In genomic region chr9:20030671-20031070, GRCh38 we compare ENCODE assay signal across 31 cellular contexts.
"Had no signal": no experiment of that assay in that cellular context is flagged by ENCODE, and none has a peak within 500 bp of the region (broad histone marks: within the 10 kb centered on the region; RNA-seq: fewer than 3 reads in every experiment).

No MANE protein-coding gene starts in this region.

- H3K27me3 ChIP-seq: brain microvascular endothelial cell, dorsolateral prefrontal cortex, heart left ventricle had no signal

- H3K27ac Mint-ChIP-seq: activated B cell treated with CpG ODN at 0.5 μM for 24 hours; activated CD4-positive, alpha-beta memory T cell treated with anti-CD3 and anti-CD28 coated beads for 36 hours; activated CD4-positive, alpha-beta T cell treated with anti-CD3 and anti-CD28 coated beads for 36 hours; activated CD4-positive, alpha-beta T cell treated with anti-CD3 and anti-CD28 coated beads, Interleukin-2, amount 10 ng/mL, durations not matched to agents 24 days and 14 days; activated CD8-positive, alpha-beta memory T cell treated with anti-CD3 and anti-CD28 coated beads, Interleukin-2, amount 10 ng/mL, durations not matched to agents 7 days and 5 days; activated CD8-positive, alpha-beta T cell treated with anti-CD3 and anti-CD28 coated beads, Interleukin-2, amount 10 ng/mL, durations not matched to agents 7 days and 5 days; activated naive CD4-positive, alpha-beta T cell treated with anti-CD3 and anti-CD28 coated beads, Interleukin-2, amount 10 ng/mL, durations not matched to agents 7 days and 5 days; activated naive CD4-positive, alpha-beta T cell treated with anti-CD3 and anti-CD28 coated beads, Interleukin-2, amount 50 U/mL, for 72 hours; activated naive CD8-positive, alpha-beta T cell treated with anti-CD3 and anti-CD28 coated beads, Interleukin-2, amount 10 ng/mL, durations not matched to agents 7 days and 5 days; activated T-helper 1 cell treated with anti-CD3 and anti-CD28 coated beads, Interleukin-12 subunit alpha, Interleukin-12 subunit beta, Interleukin-2, Interleukin-4 antibody, amounts not matched to agents 30 ng/mL and 10 ng/mL and 1 ng/mL, durations not matched to agents 14 hours and 24 hours and 36 hours; dendritic cell treated with granulocyte-macrophage colony-stimulating factor and Interleukin-4, amounts not matched to agents 40 ng/mL and 50 ng/mL, for 4 days; endodermal cell; T-helper 17 cell; T-helper 2 cell treated with Interferon-gamma antibody and Interleukin-4, amounts not matched to agents 5 μg/mL and 100 μg/mL, for 36 hours had no signal

- ATAC-seq: activated CD4-positive, alpha-beta T cell treated with anti-CD3 and anti-CD28 coated beads for 36 hours; activated CD8-positive, alpha-beta memory T cell treated with anti-CD3 and anti-CD28 coated beads, Interleukin-2, amount 10 ng/mL, durations not matched to agents 7 days and 5 days; activated CD8-positive, alpha-beta T cell treated with anti-CD3 and anti-CD28 coated beads, Interleukin-2, amount 10 ng/mL, durations not matched to agents 7 days and 5 days; activated naive CD4-positive, alpha-beta T cell treated with anti-CD3 and anti-CD28 coated beads, Interleukin-2, amount 50 U/mL, for 72 hours; esophagus mucosa; heart left ventricle; T-helper 17 cell had no signal

- H3K36me3 ChIP-seq: brain microvascular endothelial cell, heart left ventricle, WERI-Rb-1 had no signal

- H3K4me1 Mint-ChIP-seq: activated CD4-positive, alpha-beta T cell treated with anti-CD3 and anti-CD28 coated beads for 36 hours; central memory CD8-positive, alpha-beta T cell; T-helper 17 cell had no signal

- H3K36me3 Mint-ChIP-seq: activated CD4-positive, alpha-beta memory T cell treated with anti-CD3 and anti-CD28 coated beads for 36 hours; activated CD8-positive, alpha-beta memory T cell treated with anti-CD3 and anti-CD28 coated beads, Interleukin-2, amount 10 ng/mL, durations not matched to agents 7 days and 5 days; activated naive CD4-positive, alpha-beta T cell treated with anti-CD3 and anti-CD28 coated beads, Interleukin-2, amount 10 ng/mL, durations not matched to agents 7 days and 5 days; activated naive CD4-positive, alpha-beta T cell treated with anti-CD3 and anti-CD28 coated beads, Interleukin-2, amount 50 U/mL, for 72 hours had no signal

- H3K4me3 ChIP-seq: coronary artery, dorsolateral prefrontal cortex, heart left ventricle had no signal

- H3K9me3 Mint-ChIP-seq: activated B cell treated with CpG ODN at 0.5 μM for 24 hours; activated CD4-positive, alpha-beta memory T cell treated with anti-CD3 and anti-CD28 coated beads for 36 hours; activated naive CD4-positive, alpha-beta T cell treated with anti-CD3 and anti-CD28 coated beads, Interleukin-2, amount 10 ng/mL, durations not matched to agents 7 days and 5 days; activated naive CD8-positive, alpha-beta T cell treated with anti-CD3 and anti-CD28 coated beads, Interleukin-2, amount 10 ng/mL, durations not matched to agents 7 days and 5 days; activated T-helper 1 cell treated with anti-CD3 and anti-CD28 coated beads, Interleukin-12 subunit alpha, Interleukin-12 subunit beta, Interleukin-2, Interleukin-4 antibody, amounts not matched to agents 30 ng/mL and 10 ng/mL and 1 ng/mL, durations not matched to agents 14 hours and 24 hours and 36 hours; central memory CD8-positive, alpha-beta T cell; dendritic cell treated with granulocyte-macrophage colony-stimulating factor and Interleukin-4, amounts not matched to agents 40 ng/mL and 50 ng/mL, for 4 days; endodermal cell; T-helper 2 cell treated with Interferon-gamma antibody and Interleukin-4, amounts not matched to agents 5 μg/mL and 100 μg/mL, for 36 hours had no signal

- H3K9me3 ChIP-seq: heart left ventricle had no signal

- DNase-seq: activated B cell treated with CpG ODN at 0.5 μM for 24 hours; activated CD4-positive, alpha-beta memory T cell treated with anti-CD3 and anti-CD28 coated beads for 36 hours; activated CD4-positive, alpha-beta T cell treated with anti-CD3 and anti-CD28 coated beads for 36 hours; activated CD4-positive, alpha-beta T cell treated with anti-CD3 and anti-CD28 coated beads, Interleukin-2, amount 10 ng/mL, durations not matched to agents 24 days and 14 days; activated CD4-positive, CD25-positive, alpha-beta regulatory T cell treated with anti-CD3 and anti-CD28 coated beads, Interleukin-2, amount 50 U/mL, for 72 hours; activated CD8-positive, alpha-beta memory T cell treated with anti-CD3 and anti-CD28 coated beads, Interleukin-2, amount 10 ng/mL, durations not matched to agents 7 days and 5 days; activated CD8-positive, alpha-beta memory T cell treated with anti-CD3 and anti-CD28 coated beads, Interleukin-2, amount 50 U/mL, for 4 hours; activated CD8-positive, alpha-beta T cell treated with anti-CD3 and anti-CD28 coated beads, Interleukin-2, amount 10 ng/mL, durations not matched to agents 7 days and 5 days; activated gamma-delta T cell; activated naive CD4-positive, alpha-beta T cell; activated naive CD4-positive, alpha-beta T cell treated with anti-CD3 and anti-CD28 coated beads, Interleukin-2, amount 10 ng/mL, durations not matched to agents 7 days and 5 days; activated naive CD8-positive, alpha-beta T cell treated with anti-CD3 and anti-CD28 coated beads, Interleukin-2, amount 10 ng/mL, durations not matched to agents 7 days and 5 days; activated T-cell treated with anti-CD3 and anti-CD28 coated beads, Interleukin-2, amount 50 U/mL, for 1 hour; activated T-cell treated with anti-CD3 and anti-CD28 coated beads, Interleukin-2, amount 50 U/mL, for 48 hours; anterior cingulate cortex; brain microvascular endothelial cell; dorsolateral prefrontal cortex; effector memory CD4-positive, alpha-beta T cell; endodermal cell; foreskin fibroblast; heart left ventricle; T-helper 17 cell; T1000; WERI-Rb-1 had no signal

- H3K27ac ChIP-seq: brain microvascular endothelial cell, coronary artery, dorsolateral prefrontal cortex, WERI-Rb-1 had no signal

- H3K27me3 Mint-ChIP-seq: activated CD4-positive, alpha-beta memory T cell treated with anti-CD3 and anti-CD28 coated beads for 36 hours; activated CD4-positive, alpha-beta T cell treated with anti-CD3 and anti-CD28 coated beads for 36 hours; activated naive CD4-positive, alpha-beta T cell treated with anti-CD3 and anti-CD28 coated beads, Interleukin-2, amount 10 ng/mL, durations not matched to agents 7 days and 5 days; activated naive CD8-positive, alpha-beta T cell treated with anti-CD3 and anti-CD28 coated beads, Interleukin-2, amount 10 ng/mL, durations not matched to agents 7 days and 5 days; central memory CD8-positive, alpha-beta T cell; dendritic cell treated with granulocyte-macrophage colony-stimulating factor and Interleukin-4, amounts not matched to agents 40 ng/mL and 50 ng/mL, for 4 days; T-helper 17 cell had no signal

- H3K4me3 Mint-ChIP-seq: activated B cell treated with CpG ODN at 0.5 μM for 24 hours; activated CD4-positive, alpha-beta memory T cell treated with anti-CD3 and anti-CD28 coated beads for 36 hours; activated CD4-positive, alpha-beta T cell treated with anti-CD3 and anti-CD28 coated beads for 36 hours; activated CD4-positive, alpha-beta T cell treated with anti-CD3 and anti-CD28 coated beads, Interleukin-2, amount 10 ng/mL, durations not matched to agents 24 days and 14 days; activated CD8-positive, alpha-beta memory T cell treated with anti-CD3 and anti-CD28 coated beads, Interleukin-2, amount 10 ng/mL, durations not matched to agents 7 days and 5 days; activated CD8-positive, alpha-beta T cell treated with anti-CD3 and anti-CD28 coated beads, Interleukin-2, amount 10 ng/mL, durations not matched to agents 7 days and 5 days; activated naive CD4-positive, alpha-beta T cell treated with anti-CD3 and anti-CD28 coated beads, Interleukin-2, amount 10 ng/mL, durations not matched to agents 7 days and 5 days; activated naive CD8-positive, alpha-beta T cell treated with anti-CD3 and anti-CD28 coated beads, Interleukin-2, amount 10 ng/mL, durations not matched to agents 7 days and 5 days; activated T-helper 1 cell treated with anti-CD3 and anti-CD28 coated beads, Interleukin-12 subunit alpha, Interleukin-12 subunit beta, Interleukin-2, Interleukin-4 antibody, amounts not matched to agents 30 ng/mL and 10 ng/mL and 1 ng/mL, durations not matched to agents 14 hours and 24 hours and 36 hours; central memory CD8-positive, alpha-beta T cell; dendritic cell treated with granulocyte-macrophage colony-stimulating factor and Interleukin-4, amounts not matched to agents 40 ng/mL and 50 ng/mL, for 4 days; endodermal cell; T-helper 17 cell; T-helper 2 cell treated with Interferon-gamma antibody and Interleukin-4, amounts not matched to agents 5 μg/mL and 100 μg/mL, for 36 hours had no signal
